10 cellular contexts compared by ENCODE assay signal in genomic region chr17:29136998-29137730, GRCh38. TPM values are rescaled to one million over a fixed set of nuclear protein-coding genes. Genes with fewer than 3 reads are reported as not detected.
DNase-seq lines count a peak whose midpoint lies in the region; TF ChIP-seq lines count a peak whose summit lies in the region.
"Had no signal": no experiment of that assay in that cellular context is flagged by ENCODE, and none has a peak within 500 bp of the region (broad histone marks: within the 10 kb centered on the region; RNA-seq: fewer than 3 reads in every experiment).

No MANE protein-coding gene starts in this region.

- no peaks in the 10 kb centered on the region for H3K27me3 ChIP-seq in CD8-positive, alpha-beta memory T cell (ENCODE audit: insufficient read depth, low read length, poor library complexity, severe bottlenecking)
- no peaks in the 10 kb centered on the region for H3K27me3 ChIP-seq in osteoblast (ENCODE audit: insufficient read depth, low read length)

- H3K4me1 ChIP-seq in CD8-positive, alpha-beta memory T cell (ENCODE audit: insufficient read depth, low read length) = peaks cover 49% of the 10 kb centered on the region
- peaks cover 68% of the 10 kb centered on the region for H3K4me1 ChIP-seq in osteoblast (ENCODE audit: insufficient read depth, low read length)

- H3K27ac Mint-ChIP-seq in CD8-positive, alpha-beta memory T cell = peak overlapping the region; percentile 70 to 99 (median 98)
- H3K27ac Mint-ChIP-seq in activated naive CD4-positive, alpha-beta T cell treated with anti-CD3 and anti-CD28 coated beads, Interleukin-2, amount 50 U/mL, for 24 hours = peak overlapping the region; percentile 87
- H3K27ac Mint-ChIP-seq: nephron progenitor cell had no signal

- H3K9me3 ChIP-seq in CD8-positive, alpha-beta memory T cell (ENCODE audit: low read length) = no peaks in the 10 kb centered on the region
- no peaks in the 10 kb centered on the region for H3K9me3 ChIP-seq in KOPT-K1 (ENCODE audit: insufficient read depth, low read length, poor library complexity, severe bottlenecking)
- H3K9me3 ChIP-seq in osteoblast (ENCODE audit: low read depth, low read length) = no peaks in the 10 kb centered on the region

- H3K4me3 Mint-ChIP-seq in CD8-positive, alpha-beta memory T cell = peak overlapping the region in 6 of 7 donors; percentile 87 to 97 (median 94)
- H3K4me3 Mint-ChIP-seq in activated naive CD4-positive, alpha-beta T cell treated with anti-CD3 and anti-CD28 coated beads, Interleukin-2, amount 50 U/mL, for 24 hours = peak overlapping the region; percentile 23
- H3K4me3 Mint-ChIP-seq: nephron progenitor cell had no signal

- no peak overlapping the region for H2AFZ ChIP-seq in osteoblast (ENCODE audit: low read length)

- H3K27me3 Mint-ChIP-seq in CD8-positive, alpha-beta memory T cell = no peaks in the 10 kb centered on the region
- no peaks in the 10 kb centered on the region for H3K27me3 Mint-ChIP-seq in activated naive CD4-positive, alpha-beta T cell treated with anti-CD3 and anti-CD28 coated beads, Interleukin-2, amount 50 U/mL, for 24 hours

- no peak overlapping the region for H3K4me3 ChIP-seq in CD8-positive, alpha-beta memory T cell (ENCODE audit: low read length)
- H3K4me3 ChIP-seq in osteoblast (ENCODE audit: insufficient read depth, low read length) = no peak overlapping the region

- no peaks in the 10 kb centered on the region for H3K9me3 Mint-ChIP-seq in CD8-positive, alpha-beta memory T cell
- H3K9me3 Mint-ChIP-seq in activated naive CD4-positive, alpha-beta T cell treated with anti-CD3 and anti-CD28 coated beads, Interleukin-2, amount 50 U/mL, for 24 hours = no peaks in the 10 kb centered on the region
- H3K9me3 Mint-ChIP-seq: nephron progenitor cell had no signal

- CTCF ChIA-PET in CD8-positive, alpha-beta memory T cell (lab: Charles Lee) = interaction anchor here (0.6 to 4.9 kb wide), 11 partner anchors 8 to 453 kb away, joined by 3 to 44 read pairs (median 4); partner anchors contain the start of gene MYO18A

- H3K79me2 ChIP-seq in osteoblast (ENCODE audit: insufficient read depth, low read length) = peaks cover 43% of the 10 kb centered on the region

- peaks cover under 1% of the 10 kb centered on the region for H4K20me1 ChIP-seq in osteoblast (ENCODE audit: insufficient read depth, low read length)

- no peak for DNase-seq in CD8-positive, alpha-beta memory T cell
- DNase-seq in osteoblast (ENCODE audit: insufficient read length, low spot score, missing footprints) (peak; percentile 95), cerebellar nuclear complex (lab: John Stamatoyannopoulos, UW) (no peak), T1000 (lab: John Stamatoyannopoulos, UW) (no peak), AG08395 (ENCODE audit: low spot score) (no peak)
- DNase-seq: NCI-H1417, NCI-H69, nephron progenitor cell had no signal

- peaks cover 0 to 33% (median 2%) of the 10 kb centered on the region in 3 donors for H3K36me3 Mint-ChIP-seq in CD8-positive, alpha-beta memory T cell
- peaks cover 2% of the 10 kb centered on the region for H3K36me3 Mint-ChIP-seq in activated naive CD4-positive, alpha-beta T cell treated with anti-CD3 and anti-CD28 coated beads, Interleukin-2, amount 50 U/mL, for 24 hours

- peaks cover 52 to 82% (median 67%) of the 10 kb centered on the region in 3 donors for H3K4me1 Mint-ChIP-seq in CD8-positive, alpha-beta memory T cell
- peaks cover 62% of the 10 kb centered on the region for H3K4me1 Mint-ChIP-seq in activated naive CD4-positive, alpha-beta T cell treated with anti-CD3 and anti-CD28 coated beads, Interleukin-2, amount 50 U/mL, for 24 hours

- POLR2A ChIA-PET in CD8-positive, alpha-beta memory T cell (lab: Charles Lee) = interaction anchor here (1.0 to 3.5 kb wide), 2 partner anchors 11 to 13 kb away, joined by 5 to 20 read pairs; no protein-coding TSS in a partner anchor

- TF ChIP-seq CTCF in osteoblast (IDR thresholded peaks at IDR 0.05; ENCODE audit: extremely low read depth, low read depth, low read length) = no peak

- peaks cover 16% of the 10 kb centered on the region for H3K36me3 ChIP-seq in CD8-positive, alpha-beta memory T cell (ENCODE audit: insufficient read depth, low read length)
- H3K36me3 ChIP-seq in KOPT-K1 (ENCODE audit: insufficient read depth, low read length) = peaks cover 33% of the 10 kb centered on the region
- no peaks in the 10 kb centered on the region for H3K36me3 ChIP-seq in osteoblast (ENCODE audit: insufficient read depth, low read length)

- peak overlapping the region; percentile 62 for H3K4me2 ChIP-seq in osteoblast (ENCODE audit: insufficient read depth, low read length)

- no peak overlapping the region for H3K27ac ChIP-seq in CD8-positive, alpha-beta memory T cell (ENCODE audit: low read depth, low read length)
- peak overlapping the region; percentile 100 for H3K27ac ChIP-seq in KOPT-K1 (ENCODE audit: low read depth, low read length, poor library complexity, severe bottlenecking)
- peak overlapping the region; percentile 74 for H3K27ac ChIP-seq in osteoblast (ENCODE audit: low read depth, low read length)

RNA-seq across cellular contexts. Expression of gene MYO18A, which starts 43.0 kb away (rescaled TPM):
- total RNA-seq in CD8-positive, alpha-beta memory T cell = 10 to 100 TPM; 34.0 to 39.7 TPM
- 39.7 TPM for polyA plus RNA-seq in CD8-positive, alpha-beta memory T cell
- total RNA-seq in osteoblast = 28.6 and 39.8 TPM in 2 replicates
